In genomic region chr6:13215390-13215789, GRCh38 we compare ENCODE assay signal across 6 cellular contexts.
"Had no signal": no experiment of that assay in that cellular context is flagged by ENCODE, and none has a peak within 500 bp of the region (broad histone marks: within the 10 kb centered on the region; RNA-seq: fewer than 3 reads in every experiment).

No MANE protein-coding gene starts in this region.

- DNase-seq: GDM1, GF-D8 had no signal

- H3K4me3 ChIP-seq: GM12878 had no signal

- FAIRE-seq: G401.6, GM12878, GM18507, GM19239 had no signal
